In genomic region chr6:165889636-165890403, GRCh38 we compare ENCODE assay signal across 9 cellular contexts.
DNase-seq lines count a peak whose midpoint lies in the region; ATAC-seq and TF ChIP-seq lines count a peak whose summit lies in the region.
"Had no signal": no experiment of that assay in that cellular context is flagged by ENCODE, and none has a peak within 500 bp of the region (broad histone marks: within the 10 kb centered on the region; RNA-seq: fewer than 3 reads in every experiment).

No MANE protein-coding gene starts in this region.

- no peak for TF ChIP-seq POLR2A in thyroid gland (IDR thresholded peaks at IDR 0.05)

- peaks cover 2% of the 10 kb centered on the region for H3K9me3 Mint-ChIP-seq in activated naive CD4-positive, alpha-beta T cell treated with anti-CD3 and anti-CD28 coated beads for 36 hours

- no peaks in the 10 kb centered on the region for H3K36me3 Mint-ChIP-seq in activated naive CD4-positive, alpha-beta T cell treated with anti-CD3 and anti-CD28 coated beads for 36 hours (ENCODE audit: low read depth)

- no peaks in the 10 kb centered on the region for H3K9me3 ChIP-seq in thyroid gland

- CTCF ChIA-PET in activated naive CD4-positive, alpha-beta T cell treated with anti-CD3 and anti-CD28 coated beads for 36 hours (lab: Charles Lee) = interaction anchor here (1.0 to 2.5 kb wide), 5 partner anchors 19 to 217 kb away, joined by 3 to 10 read pairs (median 4); no protein-coding TSS in a partner anchor

- no peak overlapping the region for H3K4me3 ChIP-seq in thyroid gland (replicated peaks in 1 of 3)

- no peaks in the 10 kb centered on the region for H3K27me3 ChIP-seq in thyroid gland

- DNase-seq in activated naive CD4-positive, alpha-beta T cell treated with anti-CD3 and anti-CD28 coated beads for 36 hours = peak; percentile 37
- no peak for DNase-seq in activated naive CD4-positive, alpha-beta T cell treated with anti-CD3 and anti-CD28 coated beads, Interleukin-2, amount 50 U/mL, for 16 hours
- peak; percentile 28 for DNase-seq in RKO (ENCODE audit: low spot score)
- no peak for DNase-seq in left cardiac atrium
- DNase-seq in thyroid gland = peak; percentile 45 to 58
- DNase-seq in NCI-H1436 treated with DMSO at 0.1 percent for 48 hours (lab: John Stamatoyannopoulos, UW) = no peak

- 16 to 24% methylated on average over 7 of the region's 7 CpGs for WGBS in thyroid gland, 2 donors

- peak; percentile 13 to 82 (median 75) for TF ChIP-seq CTCF in thyroid gland (IDR thresholded peaks at IDR 0.05)

- peak overlapping the region in 1 of 3 donors; percentile 30 for H3K27ac ChIP-seq in thyroid gland
- H3K27ac ChIP-seq: parathyroid adenoma had no signal

- peaks cover 17% of the 10 kb centered on the region for H3K27me3 Mint-ChIP-seq in activated naive CD4-positive, alpha-beta T cell treated with anti-CD3 and anti-CD28 coated beads for 36 hours (ENCODE audit: low read depth)

- no peak overlapping the region for H3K4me3 Mint-ChIP-seq in activated naive CD4-positive, alpha-beta T cell treated with anti-CD3 and anti-CD28 coated beads for 36 hours

- H3K4me1 ChIP-seq in thyroid gland = no peaks in the 10 kb centered on the region
- H3K4me1 ChIP-seq: parathyroid adenoma had no signal

- no peaks in the 10 kb centered on the region for H3K4me1 Mint-ChIP-seq in activated naive CD4-positive, alpha-beta T cell treated with anti-CD3 and anti-CD28 coated beads for 36 hours (ENCODE audit: low read depth)

- intact Hi-C loops in activated naive CD4-positive, alpha-beta T cell treated with anti-CD3 and anti-CD28 coated beads for 36 hours (cut with micrococcal nuclease) = loop anchor here (1.0 to 5.0 kb wide), 3 partner anchors 208 to 387 kb away; no protein-coding TSS in a partner anchor
- intact Hi-C loops in left cardiac atrium (cut with DNase I) = loop anchor here in 1 of 2 donors (5.0 to 10.0 kb wide), 2 partner anchors 95 to 117 kb away; no protein-coding TSS in a partner anchor
- intact Hi-C loops in thyroid gland (cut with DNase I) = no loop called here

- H3K36me3 ChIP-seq in thyroid gland = no peaks in the 10 kb centered on the region

- ATAC-seq in left cardiac atrium (peak; percentile 69 to 70), GM21786 (IDR thresholded peaks at IDR 0.05; ENCODE audit: unreplicated experiment) (no peak), GM19035 (IDR thresholded peaks at IDR 0.05; ENCODE audit: unreplicated experiment) (no peak)

- H3K27ac Mint-ChIP-seq in activated naive CD4-positive, alpha-beta T cell treated with anti-CD3 and anti-CD28 coated beads for 36 hours = no peak overlapping the region

Comparison
In these comparisons a context has a peak if more than half of its experiments do, and no peak if none do; other contexts are left out.
1. DNase-seq: peak in activated naive CD4-positive, alpha-beta T cell treated with anti-CD3 and anti-CD28 coated beads for 36 hours (single experiment), RKO (single experiment) and thyroid gland (2 of 2); none in activated naive CD4-positive, alpha-beta T cell treated with anti-CD3 and anti-CD28 coated beads, Interleukin-2, amount 50 U/mL, for 16 hours (single experiment), left cardiac atrium (single experiment) and NCI-H1436 treated with DMSO at 0.1 percent for 48 hours (single experiment).
2. ATAC-seq: peak in left cardiac atrium (2 of 2); none in GM21786 (single experiment) and GM19035 (single experiment).